27 cellular contexts compared by ENCODE assay signal in the genomic region with DNA sequence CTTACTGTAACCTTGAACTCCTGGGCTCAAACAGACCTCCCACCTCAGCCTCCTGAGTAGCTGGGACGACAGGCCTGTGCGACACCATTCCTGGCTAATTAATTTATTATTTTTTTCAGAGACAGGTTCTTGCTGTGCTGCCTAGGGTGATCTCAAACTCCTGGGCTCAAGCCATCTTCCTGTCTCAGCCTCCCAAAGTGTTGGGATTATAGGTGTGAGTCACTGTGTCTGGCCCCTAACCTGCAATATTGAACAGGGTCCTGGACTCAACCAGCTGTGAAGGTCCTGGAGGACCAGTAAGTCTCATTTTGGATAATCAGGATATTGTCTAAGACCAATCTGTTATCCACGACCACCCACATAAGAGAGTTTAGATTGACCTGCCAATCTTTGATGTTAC.
"Had no signal": no experiment of that assay in that cellular context is flagged by ENCODE, and none has a peak within 500 bp of the region (broad histone marks: within the 10 kb centered on the region; RNA-seq: fewer than 3 reads in every experiment).

No MANE protein-coding gene starts in this region.

- H3K4me3 ChIP-seq: SJSA1 had no signal

- H3K4me2 ChIP-seq: KMS-11, SK-N-SH had no signal

- H3K36me3 Mint-ChIP-seq: activated naive CD4-positive, alpha-beta T cell treated with anti-CD3 and anti-CD28 coated beads, Interleukin-2, amount 50 U/mL, for 72 hours had no signal

- H3K27ac Mint-ChIP-seq: activated CD4-positive, alpha-beta T cell treated with anti-CD3 and anti-CD28 coated beads, Interleukin-2, amount 10 ng/mL, durations not matched to agents 24 days and 14 days; activated CD8-positive, alpha-beta T cell treated with anti-CD3 and anti-CD28 coated beads for 36 hours; activated naive CD4-positive, alpha-beta T cell treated with anti-CD3 and anti-CD28 coated beads for 36 hours; activated naive CD4-positive, alpha-beta T cell treated with anti-CD3 and anti-CD28 coated beads, Interleukin-2, amount 50 U/mL, for 72 hours; activated T-helper 1 cell treated with anti-CD3 and anti-CD28 coated beads, Interleukin-12 subunit alpha, Interleukin-12 subunit beta, Interleukin-2, Interleukin-4 antibody, amounts not matched to agents 30 ng/mL and 10 ng/mL and 1 ng/mL, durations not matched to agents 14 hours and 24 hours and 36 hours; T-helper 1 cell treated with Interleukin-12 subunit alpha and Interleukin-12 subunit beta and Interleukin-4 antibody, amounts not matched to agents 30 μg/mL and 1 μg/mL, for 36 hours had no signal

- H3K9me3 ChIP-seq: SJSA1, SK-N-SH had no signal

- H3K27me3 Mint-ChIP-seq: activated CD4-positive, alpha-beta T cell treated with anti-CD3 and anti-CD28 coated beads, Interleukin-2, amount 10 ng/mL, durations not matched to agents 24 days and 14 days; activated CD8-positive, alpha-beta T cell treated with anti-CD3 and anti-CD28 coated beads for 36 hours; brain had no signal

- H3K4me3 Mint-ChIP-seq: activated CD4-positive, alpha-beta T cell treated with anti-CD3 and anti-CD28 coated beads, Interleukin-2, amount 10 ng/mL, durations not matched to agents 24 days and 14 days; activated CD8-positive, alpha-beta T cell treated with anti-CD3 and anti-CD28 coated beads for 36 hours; activated naive CD4-positive, alpha-beta T cell treated with anti-CD3 and anti-CD28 coated beads for 36 hours; activated T-helper 1 cell treated with anti-CD3 and anti-CD28 coated beads, Interleukin-12 subunit alpha, Interleukin-12 subunit beta, Interleukin-2, Interleukin-4 antibody, amounts not matched to agents 30 ng/mL and 10 ng/mL and 1 ng/mL, durations not matched to agents 14 hours and 24 hours and 36 hours; brain; T-helper 1 cell treated with Interleukin-12 subunit alpha and Interleukin-12 subunit beta and Interleukin-4 antibody, amounts not matched to agents 30 μg/mL and 1 μg/mL, for 36 hours had no signal

- H3K9ac ChIP-seq: KMS-11, SK-N-SH had no signal

- ATAC-seq: activated CD8-positive, alpha-beta T cell treated with anti-CD3 and anti-CD28 coated beads for 36 hours; activated naive CD4-positive, alpha-beta T cell treated with anti-CD3 and anti-CD28 coated beads, Interleukin-2, amount 50 U/mL, for 72 hours; Panc1 had no signal

- H3K9me3 Mint-ChIP-seq: activated CD4-positive, alpha-beta T cell treated with anti-CD3 and anti-CD28 coated beads, Interleukin-2, amount 10 ng/mL, durations not matched to agents 24 days and 14 days; activated CD8-positive, alpha-beta T cell treated with anti-CD3 and anti-CD28 coated beads for 36 hours; activated naive CD4-positive, alpha-beta T cell treated with anti-CD3 and anti-CD28 coated beads for 36 hours; activated naive CD4-positive, alpha-beta T cell treated with anti-CD3 and anti-CD28 coated beads, Interleukin-2, amount 50 U/mL, for 72 hours; activated T-helper 1 cell treated with anti-CD3 and anti-CD28 coated beads, Interleukin-12 subunit alpha, Interleukin-12 subunit beta, Interleukin-2, Interleukin-4 antibody, amounts not matched to agents 30 ng/mL and 10 ng/mL and 1 ng/mL, durations not matched to agents 14 hours and 24 hours and 36 hours; brain; T-helper 1 cell treated with Interleukin-12 subunit alpha and Interleukin-12 subunit beta and Interleukin-4 antibody, amounts not matched to agents 30 μg/mL and 1 μg/mL, for 36 hours had no signal

- H3K27ac ChIP-seq: KMS-11, SJSA1 had no signal

- H3K4me1 ChIP-seq: SJSA1 had no signal

- H3K27me3 ChIP-seq: SJSA1 had no signal

- DNase-seq: activated CD4-positive, alpha-beta T cell treated with anti-CD3 and anti-CD28 coated beads, Interleukin-2, amount 10 ng/mL, durations not matched to agents 24 days and 14 days; activated CD4-positive, alpha-beta T cell treated with anti-CD3 and anti-CD28 coated beads, Interleukin-2, amount 50 U/mL, for 4 hours; activated CD8-positive, alpha-beta T cell treated with anti-CD3 and anti-CD28 coated beads for 36 hours; activated gamma-delta T cell treated with Interleukin-2 at 50 U/mL for 16 hours; activated naive CD4-positive, alpha-beta T cell treated with anti-CD3 and anti-CD28 coated beads for 36 hours; activated T-cell treated with anti-CD3 and anti-CD28 coated beads, Interleukin-2, amount 50 U/mL, for 1 hour; anterior cingulate cortex; caudate nucleus; MM.1S; MV-4-11; NCI-H1092; NCI-H146; NCI-H187; NCI-H2029 treated with DMSO at 0.1 percent for 48 hours; NCI-H2227 treated with DMSO at 0.1 percent for 48 hours; NCI-H446; NCI-H510A treated with DMSO at 0.1 percent for 48 hours; NCI-H526 treated with DMSO at 0.1 percent for 48 hours; NCI-H774; SK-N-SH had no signal
